In the genomic region with DNA sequence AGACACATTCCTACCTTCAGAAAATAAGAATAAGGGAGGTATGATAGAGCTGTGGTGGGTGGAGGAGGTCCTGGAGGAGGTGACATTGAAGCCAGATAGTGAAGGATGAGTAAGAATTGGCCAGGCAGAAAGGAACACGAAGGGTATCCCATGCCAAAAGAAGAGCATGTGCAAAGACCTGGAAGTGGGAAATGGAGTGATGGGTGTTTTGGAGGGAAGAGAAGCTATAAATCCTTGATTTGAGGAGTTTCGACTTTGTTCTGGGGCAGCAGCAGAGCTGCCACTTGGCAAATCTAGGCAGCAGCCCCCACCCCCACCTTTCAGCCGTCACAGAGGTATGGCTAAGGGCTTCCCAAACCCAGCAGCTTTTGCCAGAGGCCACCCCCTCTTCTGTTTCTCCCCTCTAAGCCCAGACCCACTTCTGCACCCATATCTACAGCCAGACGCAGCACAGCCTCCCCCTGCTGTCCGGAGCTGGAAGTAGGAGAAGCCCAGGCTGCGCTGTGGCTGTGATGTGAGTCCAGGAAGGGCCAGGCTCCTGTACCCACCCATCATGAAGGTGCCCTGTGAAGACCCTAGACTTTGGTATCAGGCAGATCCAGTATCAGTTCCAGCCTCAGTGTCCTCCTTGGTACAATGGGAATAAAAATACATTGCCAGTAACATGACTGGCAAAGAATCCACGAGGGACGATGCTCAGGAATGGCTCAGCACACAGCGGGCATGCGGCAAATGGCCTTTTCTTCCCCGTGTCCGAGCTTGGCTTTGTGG, we compare ENCODE assay signal across 8 cellular contexts.
DNase-seq lines count a peak whose midpoint lies in the region; ATAC-seq and TF ChIP-seq lines count a peak whose summit lies in the region.

No MANE protein-coding gene starts in this region.

- POLR2A ChIA-PET in CD8-positive, alpha-beta memory T cell (lab: Charles Lee): no interaction called here

- no peaks in the 10 kb centered on the region for H3K9me3 Mint-ChIP-seq in CD8-positive, alpha-beta memory T cell

- H3K4me1 Mint-ChIP-seq in CD8-positive, alpha-beta memory T cell: peaks cover 2 to 18% (median 5%) of the 10 kb centered on the region in 3 donors

- no peak overlapping the region for H3K27ac Mint-ChIP-seq in CD8-positive, alpha-beta memory T cell

- H3K9ac ChIP-seq in NT2/D1 (ENCODE audit: insufficient read length, low read depth): no peak overlapping the region

- peak; percentile 41 for ATAC-seq in HG02885 (IDR thresholded peaks at IDR 0.05; ENCODE audit: poor library complexity, unreplicated experiment)
- ATAC-seq in HG03025 (IDR thresholded peaks at IDR 0.05; ENCODE audit: low FRiP score, unreplicated experiment): no peak

- DNase-seq in Caki2 (ENCODE audit: low read depth): peak; percentile 45
- peak; percentile 61 for DNase-seq in NT2/D1 (ENCODE audit: low read depth, low spot score)
- DNase-seq in astrocyte of the cerebellum (ENCODE audit: low read depth): peak; percentile 31
- peak; percentile 65 to 66 for DNase-seq in hippocampal formation (lab: John Stamatoyannopoulos, UW)
- peak; percentile 7 to 27 (median 23) for DNase-seq in stimulated activated CD4-positive, alpha-beta T cell treated with anti-CD3 and anti-CD28 coated beads, Interleukin-12 subunit alpha, Interleukin-12 subunit beta, amount 100 ng/mL, for 48 hours (ENCODE audit: low read depth in 2 of 3, low spot score in 1 of 3)
- no peak for DNase-seq in CD8-positive, alpha-beta memory T cell

- peaks cover 35 to 51% of the 10 kb centered on the region in 2 donors for H3K27me3 Mint-ChIP-seq in CD8-positive, alpha-beta memory T cell

- peak; percentile 94 for TF ChIP-seq CTCF in astrocyte of the cerebellum (IDR thresholded peaks at IDR 0.05; ENCODE audit: low read depth, low read length, missing control alignments)

- H3K4me3 ChIP-seq in NT2/D1 (ENCODE audit: insufficient read length, low read depth) (no peak overlapping the region), astrocyte of the cerebellum (ENCODE audit: low read depth, low read length) (no peak overlapping the region)
- H3K4me3 ChIP-seq in CD8-positive, alpha-beta memory T cell (ENCODE audit: low read length): no peak overlapping the region

- no peaks in the 10 kb centered on the region for H3K9me3 ChIP-seq in NT2/D1 (ENCODE audit: insufficient read depth, low read length)
- H3K9me3 ChIP-seq in CD8-positive, alpha-beta memory T cell (ENCODE audit: low read length): no peaks in the 10 kb centered on the region

- H3K36me3 ChIP-seq in NT2/D1 (ENCODE audit: insufficient read depth, insufficient read length, low read length): no peaks in the 10 kb centered on the region
- no peaks in the 10 kb centered on the region for H3K36me3 ChIP-seq in CD8-positive, alpha-beta memory T cell (ENCODE audit: insufficient read depth, low read length)

- peaks cover 24% of the 10 kb centered on the region for H3K4me1 ChIP-seq in NT2/D1 (ENCODE audit: insufficient read depth, insufficient read length)
- no peaks in the 10 kb centered on the region for H3K4me1 ChIP-seq in CD8-positive, alpha-beta memory T cell (ENCODE audit: insufficient read depth, low read length)

- H3K4me3 Mint-ChIP-seq in CD8-positive, alpha-beta memory T cell: peak overlapping the region in 2 of 7 donors; percentile 42 to 58

- no peak overlapping the region for H3K27ac ChIP-seq in CD8-positive, alpha-beta memory T cell (ENCODE audit: low read depth, low read length)

- no peaks in the 10 kb centered on the region for H3K36me3 Mint-ChIP-seq in CD8-positive, alpha-beta memory T cell

- peaks cover 63% of the 10 kb centered on the region for H3K27me3 ChIP-seq in NT2/D1 (ENCODE audit: insufficient read depth, insufficient read length)
- H3K27me3 ChIP-seq in CD8-positive, alpha-beta memory T cell (ENCODE audit: insufficient read depth, low read length, poor library complexity, severe bottlenecking): peaks cover 14% of the 10 kb centered on the region

- in situ Hi-C loops in Caki2 (cut with HindIII; ENCODE audit: low pct_unique_long_range_greater_than_20kb, low sequenced_read_pairs) (no loop called here), astrocyte of the cerebellum (cut with HindIII; ENCODE audit: low sequenced_read_pairs) (loop anchor here (5.0 kb wide), 1 partner anchor 36 kb away; no protein-coding TSS in a partner anchor)

- CTCF ChIA-PET in CD8-positive, alpha-beta memory T cell (lab: Charles Lee): interaction anchor here (1.1 kb wide), 1 partner anchor 11 kb away, joined by 3 read pairs; no protein-coding TSS in a partner anchor

Comparison
In these comparisons a context has a peak if more than half of its experiments do, and no peak if none do; other contexts are left out.
1. DNase-seq: peak in Caki2 (single experiment), NT2/D1 (single experiment), astrocyte of the cerebellum (single experiment), hippocampal formation (2 of 2) and stimulated activated CD4-positive, alpha-beta T cell treated with anti-CD3 and anti-CD28 coated beads, Interleukin-12 subunit alpha, Interleukin-12 subunit beta, amount 100 ng/mL, for 48 hours (3 of 3); none in CD8-positive, alpha-beta memory T cell (0 of 5).